In genomic region chr7:44846816-44847508, GRCh38 we compare ENCODE assay signal across 1 cellular context.
TF ChIP-seq lines count a peak whose summit lies in the region.

No MANE protein-coding gene starts in this region.

TF ChIP-seq in K562, 482 proteins besides CTCF, POLR2A, EP300 and RAD21 (continued from another document):
- no peak for TF ChIP-seq ZNF512 (tag; IDR thresholded peaks at IDR 0.05)
- TF ChIP-seq POLR2B (IDR thresholded peaks at IDR 0.05; ENCODE audit: low read depth, partially characterized antibody): no peak
- TF ChIP-seq ZNF165 (CRISPR knock-in tag; IDR thresholded peaks at IDR 0.05; ENCODE audit: borderline replicate concordance): no peak
- TF ChIP-seq ETS1 (conservative IDR thresholded peaks at IDR 0.05; ENCODE audit: control insufficient read depth, low read depth, low read length): no peak
- no peak for TF ChIP-seq FOXP1 (CRISPR knock-in tag; IDR thresholded peaks at IDR 0.05)
- no peak for TF ChIP-seq ZKSCAN3 (CRISPR knock-in tag; IDR thresholded peaks at IDR 0.05)
- TF ChIP-seq CHD2 (IDR thresholded peaks at IDR 0.05; ENCODE audit: low read depth, low read length): no peak
- no peak for TF ChIP-seq LARP7 (IDR thresholded peaks at IDR 0.05)
- no peak; the same call in 1 of the 2 replicates for TF ChIP-seq NFE2 (IDR thresholded peaks at IDR 0.05; ENCODE audit: low read depth)
- 0 out of 2 replicates have a peak, but pooled peaks have one; percentile 73 for TF ChIP-seq DMBX1 (CRISPR knock-in tag; IDR thresholded peaks at IDR 0.05; ENCODE audit: borderline replicate concordance)
- TF ChIP-seq ZNF311 (CRISPR knock-in tag; IDR thresholded peaks at IDR 0.05): no peak
- no peak for TF ChIP-seq NFXL1 (CRISPR knock-in tag; IDR thresholded peaks at IDR 0.05)
- TF ChIP-seq POLR3A (IDR thresholded peaks at IDR 0.05; ENCODE audit: borderline replicate concordance, extremely low read depth, insufficient read depth, insufficient read length): no peak
- no peak; a peak in 1 of 4 replicates for TF ChIP-seq MLLT1 (IDR thresholded peaks at IDR 0.05)
- TF ChIP-seq HEY1 (CRISPR knock-in tag; IDR thresholded peaks at IDR 0.05; ENCODE audit: borderline replicate concordance): no peak
- no peak for TF ChIP-seq ZNF3 (CRISPR knock-in tag; IDR thresholded peaks at IDR 0.05)
- TF ChIP-seq ATF2 (CRISPR knock-in tag; IDR thresholded peaks at IDR 0.05): no peak
- TF ChIP-seq ZNF586 (CRISPR knock-in tag; conservative IDR thresholded peaks at IDR 0.05): no peak
- no peak for TF ChIP-seq ARID2 (IDR thresholded peaks at IDR 0.05)
- TF ChIP-seq ATF1 (CRISPR knock-in tag; IDR thresholded peaks at IDR 0.05): no peak
- TF ChIP-seq ATF1 (tag; IDR thresholded peaks at IDR 0.05): no peak; the same call in 1 of the 2 replicates
- TF ChIP-seq ZNF133 (CRISPR knock-in tag; IDR thresholded peaks at IDR 0.05): no peak
- TF ChIP-seq CHD4 (IDR thresholded peaks at IDR 0.05; ENCODE audit: insufficient read depth, insufficient replicate concordance, low read depth, low read length, poor library complexity, severe bottlenecking): no peak
- no peak for TF ChIP-seq MCM3 (IDR thresholded peaks at IDR 0.05)
- TF ChIP-seq JUND (IDR thresholded peaks at IDR 0.05; ENCODE audit: borderline replicate concordance, low read depth, low read length): no peak
- TF ChIP-seq JUND (tag; IDR thresholded peaks at IDR 0.05; ENCODE audit: borderline replicate concordance, low read depth, low read length): no peak
- TF ChIP-seq BCLAF1 (IDR thresholded peaks at IDR 0.05; ENCODE audit: borderline replicate concordance in 1 of 2, control insufficient read depth in 1 of 2, low read depth in 2 of 2, low read length in 1 of 2): no peak
- no peak for TF ChIP-seq ZNF589 (CRISPR knock-in tag; IDR thresholded peaks at IDR 0.05; ENCODE audit: low read depth)
- no peak for TF ChIP-seq HDAC3 (IDR thresholded peaks at IDR 0.05; ENCODE audit: borderline replicate concordance, partially characterized antibody)
- TF ChIP-seq TBL1XR1 (IDR thresholded peaks at IDR 0.05; ENCODE audit: low read length in 2 of 2): peak in 1 of 2 experiments; percentile 70; a peak in 2 of 4 replicates
- TF ChIP-seq, protein P1, sequence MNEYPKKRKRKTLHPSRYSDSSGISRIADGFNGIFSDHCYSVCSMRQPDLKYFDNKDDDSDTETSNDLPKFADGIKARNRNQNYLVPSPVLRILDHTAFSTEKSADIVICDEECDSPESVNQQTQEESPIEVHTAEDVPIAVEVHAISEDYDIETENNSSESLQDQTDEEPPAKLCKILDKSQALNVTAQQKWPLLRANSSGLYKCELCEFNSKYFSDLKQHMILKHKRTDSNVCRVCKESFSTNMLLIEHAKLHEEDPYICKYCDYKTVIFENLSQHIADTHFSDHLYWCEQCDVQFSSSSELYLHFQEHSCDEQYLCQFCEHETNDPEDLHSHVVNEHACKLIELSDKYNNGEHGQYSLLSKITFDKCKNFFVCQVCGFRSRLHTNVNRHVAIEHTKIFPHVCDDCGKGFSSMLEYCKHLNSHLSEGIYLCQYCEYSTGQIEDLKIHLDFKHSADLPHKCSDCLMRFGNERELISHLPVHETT (CRISPR knock-in tag; conservative IDR thresholded peaks at IDR 0.05 in 1 of 2, IDR thresholded peaks at IDR 0.05 in 1 of 2): no peak
- no peak for TF ChIP-seq ZBTB17 (CRISPR knock-in tag; IDR thresholded peaks at IDR 0.05)
- TF ChIP-seq, protein P2, sequence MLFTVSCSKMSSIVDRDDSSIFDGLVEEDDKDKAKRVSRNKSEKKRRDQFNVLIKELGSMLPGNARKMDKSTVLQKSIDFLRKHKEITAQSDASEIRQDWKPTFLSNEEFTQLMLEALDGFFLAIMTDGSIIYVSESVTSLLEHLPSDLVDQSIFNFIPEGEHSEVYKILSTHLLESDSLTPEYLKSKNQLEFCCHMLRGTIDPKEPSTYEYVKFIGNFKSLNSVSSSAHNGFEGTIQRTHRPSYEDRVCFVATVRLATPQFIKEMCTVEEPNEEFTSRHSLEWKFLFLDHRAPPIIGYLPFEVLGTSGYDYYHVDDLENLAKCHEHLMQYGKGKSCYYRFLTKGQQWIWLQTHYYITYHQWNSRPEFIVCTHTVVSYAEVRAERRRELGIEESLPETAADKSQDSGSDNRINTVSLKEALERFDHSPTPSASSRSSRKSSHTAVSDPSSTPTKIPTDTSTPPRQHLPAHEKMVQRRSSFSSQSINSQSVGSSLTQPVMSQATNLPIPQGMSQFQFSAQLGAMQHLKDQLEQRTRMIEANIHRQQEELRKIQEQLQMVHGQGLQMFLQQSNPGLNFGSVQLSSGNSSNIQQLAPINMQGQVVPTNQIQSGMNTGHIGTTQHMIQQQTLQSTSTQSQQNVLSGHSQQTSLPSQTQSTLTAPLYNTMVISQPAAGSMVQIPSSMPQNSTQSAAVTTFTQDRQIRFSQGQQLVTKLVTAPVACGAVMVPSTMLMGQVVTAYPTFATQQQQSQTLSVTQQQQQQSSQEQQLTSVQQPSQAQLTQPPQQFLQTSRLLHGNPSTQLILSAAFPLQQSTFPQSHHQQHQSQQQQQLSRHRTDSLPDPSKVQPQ (CRISPR knock-in tag; IDR thresholded peaks at IDR 0.05; ENCODE audit: borderline replicate concordance): no peak
- TF ChIP-seq ZNF707 (CRISPR knock-in tag; conservative IDR thresholded peaks at IDR 0.05): no peak
TF ChIP-seq in K562: peak in this region for 31.
